ENCODE assay signal across 13 cellular contexts in the genomic region with DNA sequence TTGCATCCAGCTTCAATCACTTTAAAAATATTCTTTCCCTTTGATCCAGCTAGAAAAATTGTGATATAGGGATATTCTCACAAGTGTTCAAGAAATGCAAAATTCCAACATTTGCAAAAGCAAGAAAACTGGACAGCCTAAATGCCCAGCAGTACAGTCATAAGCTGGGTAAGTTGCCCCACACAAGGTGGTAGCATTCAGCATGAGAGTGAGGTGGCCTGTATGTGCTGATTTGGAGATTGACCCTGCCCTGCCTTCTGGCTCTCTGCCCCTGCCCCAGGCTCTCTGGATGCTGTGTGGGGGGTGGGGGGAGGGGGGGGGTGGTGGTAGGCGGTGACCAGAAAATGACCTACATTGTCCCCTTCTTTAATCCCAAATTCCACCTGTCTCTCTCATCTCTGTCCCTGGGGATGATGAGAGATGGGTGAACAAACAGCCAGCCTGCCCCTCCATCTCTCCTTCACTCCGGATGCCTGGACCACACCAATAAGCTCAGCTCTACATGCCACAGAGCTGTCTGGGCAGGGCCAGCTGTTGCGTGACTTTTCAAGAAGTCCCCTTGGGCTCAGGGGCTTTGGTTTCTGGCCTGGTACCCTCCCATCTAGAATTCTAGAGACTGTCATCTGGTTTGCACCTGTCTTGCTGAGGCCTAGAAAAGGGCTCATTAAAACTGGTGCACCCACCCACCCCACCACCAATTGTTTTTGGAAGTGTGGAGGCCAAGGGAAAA. TPM values are rescaled to one million over a fixed set of nuclear protein-coding genes. Genes with fewer than 3 reads are reported as not detected.
"Had no signal": no experiment of that assay in that cellular context is flagged by ENCODE, and none has a peak within 500 bp of the region (broad histone marks: within the 10 kb centered on the region; RNA-seq: fewer than 3 reads in every experiment).

No MANE protein-coding gene starts in this region.

- H3K9me3 ChIP-seq: esophagus squamous epithelium, pancreas, spleen, testis had no signal

- H3K27me3 ChIP-seq: esophagus squamous epithelium, pancreas, spleen, testis had no signal

- ATAC-seq: left lobe of liver, pancreas had no signal

- H3K36me3 ChIP-seq: esophagus squamous epithelium, pancreas, spleen had no signal

- FAIRE-seq: bronchial epithelial cell had no signal

- H3K27ac ChIP-seq: testis had no signal

- H3K4me3 ChIP-seq: esophagus squamous epithelium, pancreas, spleen, testis had no signal

- DNase-seq: activated CD4-positive, alpha-beta memory T cell treated with anti-CD3 and anti-CD28 coated beads for 36 hours; activated gamma-delta T cell; activated T-cell treated with anti-CD3 and anti-CD28 coated beads, Interleukin-2, amount 50 U/mL, for 48 hours; anterior cingulate cortex; esophagus squamous epithelium; islet precursor cell; pancreas; spleen; stimulated activated CD4-positive, alpha-beta T cell treated with anti-CD3 and anti-CD28 coated beads, Interleukin-2, amount 100 ng/mL, for 24 hours; stimulated activated naive CD4-positive, alpha-beta T cell treated with Interleukin-2 at 50 U/mL for 16 hours; testis had no signal

RNA-seq across cellular contexts. Expression of a gene that starts 42.2 kb away (rescaled TPM):
- total RNA-seq: activated CD4-positive, alpha-beta memory T cell treated with anti-CD3 and anti-CD28 coated beads for 36 hours; bronchial epithelial cell; esophagus squamous epithelium had no signal
